In genomic region chr9:13113201-13113600, GRCh38 we compare ENCODE assay signal across 14 cellular contexts.
DNase-seq lines count a peak whose midpoint lies in the region; ATAC-seq, FAIRE-seq and TF ChIP-seq lines count a peak whose summit lies in the region.
"Had no signal": no experiment of that assay in that cellular context is flagged by ENCODE, and none has a peak within 500 bp of the region (broad histone marks: within the 10 kb centered on the region; RNA-seq: fewer than 3 reads in every experiment).

No MANE protein-coding gene starts in this region.

- no peaks in the 10 kb centered on the region for H3K36me3 ChIP-seq in CD4-positive, alpha-beta memory T cell (ENCODE audit: insufficient read depth, low read length)
- H3K36me3 ChIP-seq: breast epithelium had no signal

- no peak for FAIRE-seq in GM12892 (lab: Jason Lieb, UNC)
- FAIRE-seq: GM12878 had no signal

- peaks cover 0 to 31% (median 4%) of the 10 kb centered on the region in 8 donors for H3K9me3 Mint-ChIP-seq in CD4-positive, alpha-beta memory T cell

- no peaks in the 10 kb centered on the region for H3K27me3 Mint-ChIP-seq in CD4-positive, alpha-beta memory T cell

- H3K4me3 Mint-ChIP-seq in CD4-positive, alpha-beta memory T cell = no peak overlapping the region

- POLR2A ChIA-PET in CD4-positive, alpha-beta memory T cell (lab: Charles Lee; ENCODE audit: partially characterized antibody) = no interaction called here

- no peaks in the 10 kb centered on the region for H3K4me1 Mint-ChIP-seq in CD4-positive, alpha-beta memory T cell

- no peaks in the 10 kb centered on the region for H3K9me3 ChIP-seq in CD4-positive, alpha-beta memory T cell (ENCODE audit: control insufficient read depth in 1 of 2, low read length in 2 of 2)
- H3K9me3 ChIP-seq: breast epithelium had no signal

- H3K4me3 ChIP-seq in CD4-positive, alpha-beta memory T cell (ENCODE audit: low read length in 2 of 2) = no peak overlapping the region
- H3K4me3 ChIP-seq: breast epithelium, GM12878 had no signal

- TF ChIP-seq POLR2A in GM12892 (IDR thresholded peaks at IDR 0.05; ENCODE audit: low read depth, low read length) = no peak

- DNase-seq in AG09319 (ENCODE audit: extremely low read depth, low read depth) (peak; percentile 24), HS-5 (ENCODE audit: low read depth) (peak; percentile 61), astrocyte of the hippocampus (ENCODE audit: low read depth, low spot score) (peak; percentile 11), fibroblast of the conjunctiva (ENCODE audit: low read depth) (peak; percentile 34), GM12892 (ENCODE audit: insufficient read length) (no peak), SIG-M5 treated with dmso at 0.1 percent for 504 hours (lab: John Stamatoyannopoulos, UW; ENCODE audit: unreplicated experiment) (no peak)
- DNase-seq in CD4-positive, alpha-beta memory T cell = no peak
- DNase-seq: activated gamma-delta T cell, hippocampal formation had no signal

- CTCF ChIA-PET in CD4-positive, alpha-beta memory T cell (lab: Charles Lee; ENCODE audit: partially characterized antibody) = no interaction called here

- H3K36me3 Mint-ChIP-seq in CD4-positive, alpha-beta memory T cell = no peaks in the 10 kb centered on the region

- no peak overlapping the region for H3K27ac Mint-ChIP-seq in CD4-positive, alpha-beta memory T cell

- no peaks in the 10 kb centered on the region for H3K4me1 ChIP-seq in CD4-positive, alpha-beta memory T cell (ENCODE audit: insufficient read depth, low read length)
- H3K4me1 ChIP-seq: breast epithelium had no signal

- no peaks in the 10 kb centered on the region for H3K27me3 ChIP-seq in CD4-positive, alpha-beta memory T cell (ENCODE audit: insufficient read depth, low read length)
- H3K27me3 ChIP-seq: breast epithelium had no signal

- intact Hi-C loops in CD4-positive, alpha-beta memory T cell (cut with micrococcal nuclease) = no loop called here

- no peak for ATAC-seq in GM21515 (IDR thresholded peaks at IDR 0.05; ENCODE audit: unreplicated experiment)
- ATAC-seq: GM12878, left lobe of liver had no signal

- no peak for TF ChIP-seq CTCF in AG09319 (IDR thresholded peaks at IDR 0.05; ENCODE audit: low read depth, low read length)

- no peak overlapping the region for H3K27ac ChIP-seq in CD4-positive, alpha-beta memory T cell (ENCODE audit: low read depth, low read length)
- H3K27ac ChIP-seq: breast epithelium, VCaP had no signal

Comparison
In these comparisons a context has a peak if more than half of its experiments do, and no peak if none do; other contexts are left out.
1. DNase-seq: peak in AG09319 (single experiment), HS-5 (single experiment), astrocyte of the hippocampus (single experiment) and fibroblast of the conjunctiva (single experiment); none in CD4-positive, alpha-beta memory T cell (0 of 5), GM12892 (single experiment) and SIG-M5 treated with dmso at 0.1 percent for 504 hours (single experiment).